In the genomic region with DNA sequence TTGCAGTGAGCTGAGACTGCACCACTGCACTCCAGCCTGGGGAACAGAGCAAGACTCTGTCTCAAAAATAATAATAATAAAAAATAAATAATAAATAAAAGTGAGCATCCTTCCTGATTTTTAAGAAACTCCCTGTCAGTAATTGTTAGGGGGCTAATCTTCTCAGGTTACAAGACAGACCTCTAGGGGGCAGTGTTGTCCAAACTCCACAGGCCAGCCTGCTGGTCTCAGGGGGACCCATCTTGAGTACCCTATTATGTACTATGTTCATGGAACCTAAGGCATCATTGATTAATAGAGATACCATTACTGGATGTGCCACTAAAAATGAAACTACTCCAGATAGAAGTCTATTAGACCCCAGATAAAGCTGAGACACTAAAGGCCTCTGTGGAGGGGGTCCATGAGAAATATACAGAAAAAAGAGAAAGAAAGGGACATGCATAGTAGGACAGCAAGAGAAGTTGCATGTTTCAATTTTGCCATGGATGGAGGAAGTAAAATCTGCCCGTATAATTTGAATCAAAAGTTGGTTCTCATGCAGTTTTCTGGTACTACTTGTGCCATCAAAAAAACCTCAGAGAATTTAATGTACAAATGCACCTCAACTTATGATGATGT, we compare ENCODE assay signal across 8 cellular contexts.
DNase-seq lines count a peak whose midpoint lies in the region; TF ChIP-seq lines count a peak whose summit lies in the region.

No MANE protein-coding gene starts in this region.

- peak; percentile 62 for TF ChIP-seq CTCF in AG09309 (IDR thresholded peaks at IDR 0.05; ENCODE audit: control insufficient read depth, insufficient read depth, low read depth, low read length, missing control alignments)
- peak; percentile 65 for TF ChIP-seq CTCF in Loucy (conservative IDR thresholded peaks at IDR 0.05; ENCODE audit: low read length)
- TF ChIP-seq CTCF in coronary artery (IDR thresholded peaks at IDR 0.05): no peak
- TF ChIP-seq CTCF in ovary (IDR thresholded peaks at IDR 0.05): no peak

- H3K4me3 ChIP-seq in AG09309 (ENCODE audit: control insufficient read depth, low read depth, low read length): no peak overlapping the region
- H3K4me3 ChIP-seq in Loucy (ENCODE audit: low read length, poor library complexity, severe bottlenecking): no peak overlapping the region
- H3K4me3 ChIP-seq in coronary artery: no peak overlapping the region
- H3K4me3 ChIP-seq in ovary: no peak overlapping the region

- H3K27me3 ChIP-seq in Loucy (ENCODE audit: insufficient read depth, low read length, poor library complexity, severe bottlenecking) (no peaks in the 10 kb centered on the region), ovary (no peaks in the 10 kb centered on the region)

- no peaks in the 10 kb centered on the region for H4K20me1 ChIP-seq in Loucy (ENCODE audit: insufficient read depth, low read length, poor library complexity, severe bottlenecking)

- DNase-seq in AG09309 (ENCODE audit: low read depth) (no peak), iPS-NIHi11 (ENCODE audit: low spot score) (peak; percentile 37), coronary artery (ENCODE audit: low spot score) (no peak), cortex of kidney (lab: John Stamatoyannopoulos, UW) (no peak), ovary (no peak)
- peak; percentile 53 to 56 for DNase-seq in activated T-cell treated with anti-CD3 and anti-CD28 coated beads, Interleukin-2, amount 50 U/mL, for 48 hours
- DNase-seq in stimulated activated naive CD4-positive, alpha-beta T cell treated with Interleukin-2 at 50 U/mL for 16 hours (lab: John Stamatoyannopoulos, UW): peak; percentile 35

- TF ChIP-seq POLR2A in ovary (IDR thresholded peaks at IDR 0.05): no peak

- no peak for TF ChIP-seq EP300 in ovary (IDR thresholded peaks at IDR 0.05)

- H3K4me2 ChIP-seq in Loucy (ENCODE audit: low read depth, low read length, poor library complexity, severe bottlenecking): no peak overlapping the region

- no peaks in the 10 kb centered on the region for H3K79me2 ChIP-seq in Loucy (ENCODE audit: insufficient read depth, low read length)

- no peak overlapping the region for H3K9ac ChIP-seq in Loucy (ENCODE audit: low read depth, low read length, poor library complexity, severe bottlenecking)

- H3K4me1 ChIP-seq in Loucy (ENCODE audit: insufficient read depth, low read length, poor library complexity, severe bottlenecking) (peaks cover 11% of the 10 kb centered on the region), ovary (ENCODE audit: insufficient read depth) (no peaks in the 10 kb centered on the region)

- H3F3A ChIP-seq in Loucy (ENCODE audit: low read depth): no peaks in the 10 kb centered on the region

- H3K27ac ChIP-seq in coronary artery: no peak overlapping the region
- no peak overlapping the region for H3K27ac ChIP-seq in ovary

- H2AFZ ChIP-seq in Loucy (ENCODE audit: low read length): no peak overlapping the region

- 83 to 89% (median 88%) methylated on average over 1 of the region's 1 CpG for WGBS in ovary, 3 donors

- intact Hi-C loops in ovary (cut with DNase I): no loop called here

- H3K36me3 ChIP-seq in Loucy (ENCODE audit: insufficient read depth, low read length) (no peaks in the 10 kb centered on the region), ovary (no peaks in the 10 kb centered on the region)

- peaks cover 7% of the 10 kb centered on the region; the same call in 1 of the 2 replicates for H3K9me3 ChIP-seq in Loucy (ENCODE audit: insufficient read depth, low read depth, low read length)
- no peaks in the 10 kb centered on the region for H3K9me3 ChIP-seq in ovary

- H3K9me2 ChIP-seq in Loucy (replicated peaks; ENCODE audit: low read depth, low read length): no peaks in the 10 kb centered on the region

Comparison
In these comparisons a context has a peak if more than half of its experiments do, and no peak if none do; other contexts are left out.
1. DNase-seq: peak in activated T-cell treated with anti-CD3 and anti-CD28 coated beads, Interleukin-2, amount 50 U/mL, for 48 hours (2 of 2), iPS-NIHi11 (single experiment) and stimulated activated naive CD4-positive, alpha-beta T cell treated with Interleukin-2 at 50 U/mL for 16 hours (single experiment); none in AG09309 (single experiment), coronary artery (single experiment), cortex of kidney (single experiment) and ovary (0 of 5).
2. CTCF ChIP-seq: peak in AG09309 (single experiment) and Loucy (single experiment); none in coronary artery (single experiment) and ovary (0 of 3).